8 cellular contexts compared by ENCODE assay signal in genomic region chr15:43105778-43106485, GRCh38. TPM values are rescaled to one million over a fixed set of nuclear protein-coding genes. Genes with fewer than 3 reads are reported as not detected.
DNase-seq lines count a peak whose midpoint lies in the region; ATAC-seq, FAIRE-seq and TF ChIP-seq lines count a peak whose summit lies in the region.

UBR1 (minus strand) TSS chr15:43106038; CDS start chr15:43106022, 16 bp downstream.

- H3K4me1 ChIP-seq in ACC112 (ENCODE audit: control insufficient read depth, insufficient read depth, low read length, unreplicated experiment), result peaks cover 12% of the 10 kb centered on the region
- peaks cover 0 to 7% of the 10 kb centered on the region in 2 donors for H3K4me1 ChIP-seq in small intestine (ENCODE audit: control insufficient read depth in 2 of 2, insufficient read depth in 1 of 2, low read depth in 1 of 2, low read length in 1 of 2)

- CTCF ChIA-PET in WTC11 (lab: Charles Lee), result interaction anchor here (0.9 to 1.5 kb wide), 2 partner anchors 98 to 119 kb away, joined by 3 read pairs; no protein-coding TSS in a partner anchor

- peak within 1 kb of the TSS; percentile 97 for H3K4me3 Mint-ChIP-seq in WTC11

- POLR2A ChIA-PET in WTC11 (lab: Charles Lee), result no interaction called here

- H3K4me3 ChIP-seq in ACC112 (ENCODE audit: low read depth, low read length), result peak within 1 kb of the TSS; percentile 87
- peak within 1 kb of the TSS; percentile 83 for H3K4me3 ChIP-seq in bronchial epithelial cell (ENCODE audit: low read depth, low read length)
- peak within 1 kb of the TSS; percentile 70 to 76 for H3K4me3 ChIP-seq in small intestine (ENCODE audit: low read depth in 1 of 2, low read length in 2 of 2)

- 0 to 1% (median 0%) methylated on average over 33 of the region's 33 CpGs for WGBS in small intestine, 3 donors

- H3K36me3 ChIP-seq in ACC112 (ENCODE audit: insufficient read depth, low read length) (peaks cover 5% of the 10 kb centered on the region; the same call in 1 of the 2 replicates), bronchial epithelial cell (ENCODE audit: control insufficient read depth, insufficient read depth, low read length) (no peaks in the 10 kb centered on the region), small intestine (ENCODE audit: control insufficient read depth in 2 of 2, insufficient read depth in 2 of 2, low read length in 2 of 2) (no peaks in the 10 kb centered on the region)

- H3K27me3 ChIP-seq in ACC112 (ENCODE audit: insufficient read depth, low read length), result no peaks in the 10 kb centered on the region
- H3K27me3 ChIP-seq in bronchial epithelial cell (ENCODE audit: control insufficient read depth, insufficient read depth, low read length), result no peaks in the 10 kb centered on the region
- no peaks in the 10 kb centered on the region for H3K27me3 ChIP-seq in small intestine (ENCODE audit: control insufficient read depth in 2 of 2, insufficient read depth in 2 of 2, low read length in 2 of 2)

- peaks cover 13% of the 10 kb centered on the region for H3K36me3 Mint-ChIP-seq in WTC11

- peak; percentile 76 for ATAC-seq in GM18873 (IDR thresholded peaks at IDR 0.05; ENCODE audit: low FRiP score, unreplicated experiment)
- ATAC-seq in HG03159 (IDR thresholded peaks at IDR 0.05; ENCODE audit: unreplicated experiment), result peak; percentile 80
- peak; percentile 97 for ATAC-seq in WTC11

- DNase-seq in NCI-H226 (peak; percentile 77), WTC11 (ENCODE audit: low spot score) (peak; percentile 89), bronchial epithelial cell (ENCODE audit: low read depth) (peak; percentile 73), iPS-NIHi11 (ENCODE audit: low spot score) (peak; percentile 99), small intestine (peak; percentile 93)

- peak within 1 kb of the TSS; percentile 90 for H3K27ac Mint-ChIP-seq in WTC11

- H3K79me2 ChIP-seq in ACC112 (ENCODE audit: control insufficient read depth, insufficient read depth, low read length, unreplicated experiment), result peaks cover 46% of the 10 kb centered on the region

- peak within 1 kb of the TSS; percentile 94 for H2AFZ ChIP-seq in ACC112 (ENCODE audit: low read length, unreplicated experiment)

- H3K9me3 Mint-ChIP-seq in WTC11, result no peaks in the 10 kb centered on the region

- TF ChIP-seq CTCF in WTC11 (IDR thresholded peaks at IDR 0.05) (no peak), bronchial epithelial cell (IDR thresholded peaks at IDR 0.05; ENCODE audit: insufficient read depth, low read length, severe bottlenecking) (no peak)

- peaks cover 10% of the 10 kb centered on the region for H3K27me3 Mint-ChIP-seq in WTC11 (ENCODE audit: low read depth)

- peak within 1 kb of the TSS; percentile 75 for H3K27ac ChIP-seq in ACC112 (ENCODE audit: low read depth, low read length)
- H3K27ac ChIP-seq in small intestine (ENCODE audit: low read depth in 1 of 2, low read length in 1 of 2), result peak within 1 kb of the TSS; percentile 80 to 94

- no peak for FAIRE-seq in bronchial epithelial cell (lab: Jason Lieb, UNC)
- FAIRE-seq in small intestine (lab: Jason Lieb, UNC), result no peak

- H3K9me3 ChIP-seq in small intestine (ENCODE audit: control insufficient read depth, low read depth), result no peaks in the 10 kb centered on the region

- H3K4me1 Mint-ChIP-seq in WTC11, result peaks cover 11% of the 10 kb centered on the region

TF ChIP-seq in WTC11, 78 proteins besides CTCF, POLR2A, EP300 and RAD21 (continues in another document):
- TF ChIP-seq CREM (CRISPR knock-in tag; IDR thresholded peaks at IDR 0.05) (peak; percentile 50; the same call in 1 of the 2 replicates), ERG (CRISPR knock-in tag; IDR thresholded peaks at IDR 0.05) (no peak), ATF1 (CRISPR knock-in tag; IDR thresholded peaks at IDR 0.05) (no peak), ZNF317 (CRISPR knock-in tag; IDR thresholded peaks at IDR 0.05; ENCODE audit: borderline replicate concordance, low read depth) (no peak), ZNF416 (CRISPR knock-in tag; IDR thresholded peaks at IDR 0.05) (no peak), NR3C1 (CRISPR knock-in tag; conservative IDR thresholded peaks at IDR 0.05; ENCODE audit: low read depth) (no peak), FOXK1 (CRISPR knock-in tag; IDR thresholded peaks at IDR 0.05) (peak; percentile 47), NR1H2 (CRISPR knock-in tag; IDR thresholded peaks at IDR 0.05) (no peak), NFATC4 (CRISPR knock-in tag; IDR thresholded peaks at IDR 0.05) (no peak), MXD4 (CRISPR knock-in tag; IDR thresholded peaks at IDR 0.05; ENCODE audit: borderline replicate concordance) (no peak), HMGXB4 (CRISPR knock-in tag; IDR thresholded peaks at IDR 0.05) (no peak), KAT7 (CRISPR knock-in tag; IDR thresholded peaks at IDR 0.05; ENCODE audit: borderline replicate concordance) (no peak)
- TF ChIP-seq, protein P1, sequence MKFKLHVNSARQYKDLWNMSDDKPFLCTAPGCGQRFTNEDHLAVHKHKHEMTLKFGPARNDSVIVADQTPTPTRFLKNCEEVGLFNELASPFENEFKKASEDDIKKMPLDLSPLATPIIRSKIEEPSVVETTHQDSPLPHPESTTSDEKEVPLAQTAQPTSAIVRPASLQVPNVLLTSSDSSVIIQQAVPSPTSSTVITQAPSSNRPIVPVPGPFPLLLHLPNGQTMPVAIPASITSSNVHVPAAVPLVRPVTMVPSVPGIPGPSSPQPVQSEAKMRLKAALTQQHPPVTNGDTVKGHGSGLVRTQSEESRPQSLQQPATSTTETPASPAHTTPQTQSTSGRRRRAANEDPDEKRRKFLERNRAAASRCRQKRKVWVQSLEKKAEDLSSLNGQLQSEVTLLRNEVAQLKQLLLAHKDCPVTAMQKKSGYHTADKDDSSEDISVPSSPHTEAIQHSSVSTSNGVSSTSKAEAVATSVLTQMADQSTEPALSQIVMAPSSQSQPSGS (CRISPR knock-in tag; IDR thresholded peaks at IDR 0.05; ENCODE audit: borderline replicate concordance, low read depth), result no peak
- TF ChIP-seq, protein P2, sequence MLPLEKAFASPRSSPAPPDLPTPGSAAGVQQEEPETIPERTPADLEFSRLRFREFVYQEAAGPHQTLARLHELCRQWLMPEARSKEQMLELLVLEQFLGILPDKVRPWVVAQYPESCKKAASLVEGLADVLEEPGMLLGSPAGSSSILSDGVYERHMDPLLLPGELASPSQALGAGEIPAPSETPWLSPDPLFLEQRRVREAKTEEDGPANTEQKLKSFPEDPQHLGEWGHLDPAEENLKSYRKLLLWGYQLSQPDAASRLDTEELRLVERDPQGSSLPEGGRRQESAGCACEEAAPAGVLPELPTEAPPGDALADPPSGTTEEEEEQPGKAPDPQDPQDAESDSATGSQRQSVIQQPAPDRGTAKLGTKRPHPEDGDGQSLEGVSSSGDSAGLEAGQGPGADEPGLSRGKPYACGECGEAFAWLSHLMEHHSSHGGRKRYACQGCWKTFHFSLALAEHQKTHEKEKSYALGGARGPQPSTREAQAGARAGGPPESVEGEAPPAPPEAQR (CRISPR knock-in tag; IDR thresholded peaks at IDR 0.05), result no peak
- TF ChIP-seq, protein P3, sequence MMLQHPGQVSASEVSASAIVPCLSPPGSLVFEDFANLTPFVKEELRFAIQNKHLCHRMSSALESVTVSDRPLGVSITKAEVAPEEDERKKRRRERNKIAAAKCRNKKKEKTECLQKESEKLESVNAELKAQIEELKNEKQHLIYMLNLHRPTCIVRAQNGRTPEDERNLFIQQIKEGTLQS (CRISPR knock-in tag; conservative IDR thresholded peaks at IDR 0.05), result no peak
- TF ChIP-seq, protein P4, sequence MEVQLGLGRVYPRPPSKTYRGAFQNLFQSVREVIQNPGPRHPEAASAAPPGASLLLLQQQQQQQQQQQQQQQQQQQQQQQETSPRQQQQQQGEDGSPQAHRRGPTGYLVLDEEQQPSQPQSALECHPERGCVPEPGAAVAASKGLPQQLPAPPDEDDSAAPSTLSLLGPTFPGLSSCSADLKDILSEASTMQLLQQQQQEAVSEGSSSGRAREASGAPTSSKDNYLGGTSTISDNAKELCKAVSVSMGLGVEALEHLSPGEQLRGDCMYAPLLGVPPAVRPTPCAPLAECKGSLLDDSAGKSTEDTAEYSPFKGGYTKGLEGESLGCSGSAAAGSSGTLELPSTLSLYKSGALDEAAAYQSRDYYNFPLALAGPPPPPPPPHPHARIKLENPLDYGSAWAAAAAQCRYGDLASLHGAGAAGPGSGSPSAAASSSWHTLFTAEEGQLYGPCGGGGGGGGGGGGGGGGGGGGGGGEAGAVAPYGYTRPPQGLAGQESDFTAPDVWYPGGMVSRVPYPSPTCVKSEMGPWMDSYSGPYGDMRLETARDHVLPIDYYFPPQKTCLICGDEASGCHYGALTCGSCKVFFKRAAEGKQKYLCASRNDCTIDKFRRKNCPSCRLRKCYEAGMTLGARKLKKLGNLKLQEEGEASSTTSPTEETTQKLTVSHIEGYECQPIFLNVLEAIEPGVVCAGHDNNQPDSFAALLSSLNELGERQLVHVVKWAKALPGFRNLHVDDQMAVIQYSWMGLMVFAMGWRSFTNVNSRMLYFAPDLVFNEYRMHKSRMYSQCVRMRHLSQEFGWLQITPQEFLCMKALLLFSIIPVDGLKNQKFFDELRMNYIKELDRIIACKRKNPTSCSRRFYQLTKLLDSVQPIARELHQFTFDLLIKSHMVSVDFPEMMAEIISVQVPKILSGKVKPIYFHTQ (CRISPR knock-in tag; IDR thresholded peaks at IDR 0.05), result no peak

RNA-seq across cellular contexts. Expression of gene UBR1, which starts in this region (rescaled TPM):
- 17.2 to 18.9 TPM (median 17.9 TPM) in 3 replicates for total RNA-seq in WTC11 (2021)
- total RNA-seq in bronchial epithelial cell, result 15.9 and 18.4 TPM in 2 replicates
- polyA plus RNA-seq in small intestine, result 1 to 10 TPM; 4.3 to 7.4 (median 5.4) TPM

Comparison
In these comparisons a context has a peak if more than half of its experiments do, and no peak if none do; other contexts are left out.
1. Peak in every context shown above with its lines: DNase-seq, ATAC-seq, H3K4me3 ChIP-seq and H3K27ac ChIP-seq.